Comparison of ENCODE assay signal across 1 cellular context in the genomic region with DNA sequence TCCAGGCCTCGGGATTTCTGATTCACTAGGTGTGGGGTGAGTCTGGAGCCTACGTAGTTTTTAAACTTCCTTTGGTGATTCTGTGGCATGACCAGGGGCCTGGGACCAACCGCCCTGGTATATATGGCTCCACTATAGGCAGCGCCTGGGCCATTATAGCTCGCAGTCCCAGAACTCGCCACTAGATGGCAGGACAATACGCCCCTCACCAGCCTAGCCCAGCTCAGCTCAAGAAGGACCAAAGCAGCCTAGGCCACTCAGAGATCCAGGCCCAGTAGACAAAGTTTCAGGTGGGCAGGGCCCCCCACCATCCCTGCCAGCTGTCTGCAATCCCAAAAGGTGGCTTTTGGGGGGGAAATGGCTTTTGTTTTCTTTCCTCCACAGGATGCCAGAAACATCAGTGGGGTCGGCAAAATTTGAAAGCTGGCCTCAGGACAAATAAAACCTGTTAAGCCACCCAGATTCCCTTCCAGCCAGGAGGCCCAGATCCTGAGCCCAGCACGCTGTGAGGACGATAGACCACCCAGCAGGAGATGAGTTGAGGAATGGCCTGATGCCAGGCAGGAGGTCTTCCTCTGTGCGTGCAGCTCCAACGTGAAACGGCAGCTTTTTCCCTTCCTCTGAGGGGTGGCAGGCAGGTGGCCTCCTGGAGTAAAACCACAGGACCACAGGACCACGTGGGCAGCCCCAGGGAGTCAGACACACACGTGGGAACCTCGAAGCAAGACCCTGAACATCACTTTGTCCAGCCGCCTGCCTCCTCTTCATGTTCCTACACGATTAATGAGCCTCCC.
A peak's percentile ranks its signal among the peaks of the same experiment; 100 is the strongest.
TF ChIP-seq lines count a peak whose summit lies in the region.

No MANE protein-coding gene starts in this region.

TF ChIP-seq in endothelial cell of umbilical vein, 7 proteins besides CTCF, POLR2A, EP300 and RAD21 (continued from another document):
- TF ChIP-seq, protein P1, sequence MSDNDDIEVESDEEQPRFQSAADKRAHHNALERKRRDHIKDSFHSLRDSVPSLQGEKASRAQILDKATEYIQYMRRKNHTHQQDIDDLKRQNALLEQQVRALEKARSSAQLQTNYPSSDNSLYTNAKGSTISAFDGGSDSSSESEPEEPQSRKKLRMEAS (IDR thresholded peaks at IDR 0.05; ENCODE audit: insufficient read depth, insufficient read length), result peak; percentile 44
